In the genomic region with DNA sequence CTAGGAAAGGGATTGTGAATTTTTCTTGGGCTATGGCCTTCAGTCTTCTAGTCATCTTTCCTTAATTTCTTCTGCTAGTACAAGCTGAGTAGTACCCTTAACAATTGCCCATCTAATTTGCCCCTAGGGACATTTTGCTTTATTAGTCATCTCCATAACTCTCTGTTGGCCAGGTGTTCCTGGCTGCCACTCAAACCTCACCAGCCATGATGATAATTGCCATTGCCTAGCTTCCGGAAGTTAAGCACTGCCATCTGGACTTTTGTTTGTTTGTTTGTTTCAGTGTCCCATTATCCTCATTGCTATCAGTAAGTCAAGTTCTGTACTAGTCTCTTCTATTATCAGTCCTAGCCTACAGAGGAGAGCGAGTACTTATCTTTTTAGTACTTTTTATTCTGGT, we compare ENCODE assay signal across 12 cellular contexts. TPM values are rescaled to one million over a fixed set of nuclear protein-coding genes. Genes with fewer than 3 reads are reported as not detected.
DNase-seq lines count a peak whose midpoint lies in the region; ATAC-seq, FAIRE-seq and TF ChIP-seq lines count a peak whose summit lies in the region.
"Had no signal": no experiment of that assay in that cellular context is flagged by ENCODE, and none has a peak within 500 bp of the region (broad histone marks: within the 10 kb centered on the region; RNA-seq: fewer than 3 reads in every experiment).

No MANE protein-coding gene starts in this region.

- H3K4me3 Mint-ChIP-seq in activated CD8-positive, alpha-beta T cell treated with anti-CD3 and anti-CD28 coated beads, Interleukin-2, amount 10 ng/mL, durations not matched to agents 7 days and 5 days = no peak overlapping the region
- no peak overlapping the region for H3K4me3 Mint-ChIP-seq in activated CD8-positive, alpha-beta T cell treated with anti-CD3 and anti-CD28 coated beads for 36 hours
- H3K4me3 Mint-ChIP-seq: activated CD4-positive, alpha-beta T cell treated with anti-CD3 and anti-CD28 coated beads for 36 hours; activated naive CD8-positive, alpha-beta T cell treated with anti-CD3 and anti-CD28 coated beads for 36 hours; stimulated activated memory B cell treated with anti-CD40 and anti-IgM and Interleukin-4, amounts not matched to agents 10 μg/mL and 1 μg/mL and 100 μg/mL, for 72 hours had no signal

- no peaks in the 10 kb centered on the region for H3K27me3 Mint-ChIP-seq in activated CD8-positive, alpha-beta T cell treated with anti-CD3 and anti-CD28 coated beads, Interleukin-2, amount 10 ng/mL, durations not matched to agents 7 days and 5 days (ENCODE audit: low read depth)
- no peaks in the 10 kb centered on the region for H3K27me3 Mint-ChIP-seq in activated CD8-positive, alpha-beta T cell treated with anti-CD3 and anti-CD28 coated beads for 36 hours
- H3K27me3 Mint-ChIP-seq: activated CD4-positive, alpha-beta T cell treated with anti-CD3 and anti-CD28 coated beads for 36 hours; activated naive CD8-positive, alpha-beta T cell treated with anti-CD3 and anti-CD28 coated beads for 36 hours; stimulated activated memory B cell treated with anti-CD40 and anti-IgM and Interleukin-4, amounts not matched to agents 10 μg/mL and 1 μg/mL and 100 μg/mL, for 72 hours had no signal

- H3K4me3 ChIP-seq in H7 (ENCODE audit: insufficient read depth, low read depth, low read length) = no peak overlapping the region

- H3K27ac Mint-ChIP-seq in activated CD8-positive, alpha-beta T cell treated with anti-CD3 and anti-CD28 coated beads, Interleukin-2, amount 10 ng/mL, durations not matched to agents 7 days and 5 days = peak overlapping the region; percentile 8
- H3K27ac Mint-ChIP-seq in activated CD8-positive, alpha-beta T cell treated with anti-CD3 and anti-CD28 coated beads for 36 hours = no peak overlapping the region
- H3K27ac Mint-ChIP-seq: activated CD4-positive, alpha-beta T cell treated with anti-CD3 and anti-CD28 coated beads for 36 hours; activated naive CD8-positive, alpha-beta T cell treated with anti-CD3 and anti-CD28 coated beads for 36 hours; stimulated activated memory B cell treated with anti-CD40 and anti-IgM and Interleukin-4, amounts not matched to agents 10 μg/mL and 1 μg/mL and 100 μg/mL, for 72 hours had no signal

- CTCF ChIA-PET in activated CD8-positive, alpha-beta T cell treated with anti-CD3 and anti-CD28 coated beads, Interleukin-2, amount 10 ng/mL, durations not matched to agents 7 days and 5 days (lab: Charles Lee) = interaction anchor here (1.1 kb wide), 1 partner anchor 115 kb away, joined by 4 read pairs; no protein-coding TSS in a partner anchor
- CTCF ChIA-PET in activated CD8-positive, alpha-beta T cell treated with anti-CD3 and anti-CD28 coated beads for 36 hours (lab: Charles Lee) = no interaction called here

- H3K27me3 ChIP-seq in H7 (ENCODE audit: control insufficient read depth, insufficient read depth, low read length) = no peaks in the 10 kb centered on the region

- no peak for ATAC-seq in activated CD8-positive, alpha-beta T cell treated with anti-CD3 and anti-CD28 coated beads, Interleukin-2, amount 10 ng/mL, durations not matched to agents 7 days and 5 days
- no peak for ATAC-seq in activated CD8-positive, alpha-beta T cell treated with anti-CD3 and anti-CD28 coated beads for 36 hours
- ATAC-seq in GM21367 (IDR thresholded peaks at IDR 0.05; ENCODE audit: unreplicated experiment) = no peak
- ATAC-seq: activated CD4-positive, alpha-beta T cell treated with anti-CD3 and anti-CD28 coated beads for 36 hours; stimulated activated memory B cell treated with anti-CD40 and anti-IgM and Interleukin-4, amounts not matched to agents 10 μg/mL and 1 μg/mL and 100 μg/mL, for 72 hours had no signal

- peaks cover 11% of the 10 kb centered on the region for H3K36me3 Mint-ChIP-seq in activated CD8-positive, alpha-beta T cell treated with anti-CD3 and anti-CD28 coated beads, Interleukin-2, amount 10 ng/mL, durations not matched to agents 7 days and 5 days (ENCODE audit: low read depth)
- H3K36me3 Mint-ChIP-seq in activated CD8-positive, alpha-beta T cell treated with anti-CD3 and anti-CD28 coated beads for 36 hours (ENCODE audit: low read depth) = peaks cover 1% of the 10 kb centered on the region
- H3K36me3 Mint-ChIP-seq: activated naive CD8-positive, alpha-beta T cell treated with anti-CD3 and anti-CD28 coated beads for 36 hours had no signal

- POLR2A ChIA-PET in activated CD8-positive, alpha-beta T cell treated with anti-CD3 and anti-CD28 coated beads, Interleukin-2, amount 10 ng/mL, durations not matched to agents 7 days and 5 days (lab: Charles Lee) = no interaction called here
- POLR2A ChIA-PET in activated CD8-positive, alpha-beta T cell treated with anti-CD3 and anti-CD28 coated beads for 36 hours (lab: Charles Lee) = interaction anchor here (1.6 kb wide), 1 partner anchor 123 kb away, joined by 3 read pairs; no protein-coding TSS in a partner anchor

- no peaks in the 10 kb centered on the region for H3K36me3 ChIP-seq in H7 (replicated peaks; ENCODE audit: control insufficient read depth, insufficient read depth, low read length)

- FAIRE-seq in urothelium cell line (lab: Jason Lieb, UNC) = no peak

- peaks cover 5% of the 10 kb centered on the region for H3K4me1 Mint-ChIP-seq in activated CD8-positive, alpha-beta T cell treated with anti-CD3 and anti-CD28 coated beads, Interleukin-2, amount 10 ng/mL, durations not matched to agents 7 days and 5 days (ENCODE audit: low read depth)
- no peaks in the 10 kb centered on the region for H3K4me1 Mint-ChIP-seq in activated CD8-positive, alpha-beta T cell treated with anti-CD3 and anti-CD28 coated beads for 36 hours (ENCODE audit: low read depth)
- H3K4me1 Mint-ChIP-seq: activated CD4-positive, alpha-beta T cell treated with anti-CD3 and anti-CD28 coated beads for 36 hours; activated naive CD8-positive, alpha-beta T cell treated with anti-CD3 and anti-CD28 coated beads for 36 hours had no signal

- TF ChIP-seq CTCF in activated CD8-positive, alpha-beta T cell treated with anti-CD3 and anti-CD28 coated beads for 36 hours (IDR thresholded peaks at IDR 0.05) = no peak

- no peak for DNase-seq in activated CD8-positive, alpha-beta T cell treated with anti-CD3 and anti-CD28 coated beads, Interleukin-2, amount 10 ng/mL, durations not matched to agents 7 days and 5 days
- no peak for DNase-seq in activated CD8-positive, alpha-beta T cell treated with anti-CD3 and anti-CD28 coated beads for 36 hours
- DNase-seq in NCI-H2171 treated with DMSO at 0.1 percent for 48 hours (lab: John Stamatoyannopoulos, UW) (peak; percentile 98), T1000 (lab: John Stamatoyannopoulos, UW) (peak; percentile 31), urothelium cell line (ENCODE audit: low spot score) (peak; percentile 21), OCI-M1 (lab: John Stamatoyannopoulos, UW) (no peak), H7 (no peak)
- DNase-seq: 8988T; activated CD4-positive, alpha-beta T cell treated with anti-CD3 and anti-CD28 coated beads for 36 hours; activated naive CD8-positive, alpha-beta T cell treated with anti-CD3 and anti-CD28 coated beads for 36 hours had no signal

- H3K9me3 Mint-ChIP-seq in activated CD8-positive, alpha-beta T cell treated with anti-CD3 and anti-CD28 coated beads, Interleukin-2, amount 10 ng/mL, durations not matched to agents 7 days and 5 days (ENCODE audit: insufficient read depth) = no peaks in the 10 kb centered on the region
- H3K9me3 Mint-ChIP-seq in activated CD8-positive, alpha-beta T cell treated with anti-CD3 and anti-CD28 coated beads for 36 hours = no peaks in the 10 kb centered on the region
- H3K9me3 Mint-ChIP-seq: activated naive CD8-positive, alpha-beta T cell treated with anti-CD3 and anti-CD28 coated beads for 36 hours; stimulated activated memory B cell treated with anti-CD40 and anti-IgM and Interleukin-4, amounts not matched to agents 10 μg/mL and 1 μg/mL and 100 μg/mL, for 72 hours had no signal

- intact Hi-C loops in activated CD8-positive, alpha-beta T cell treated with anti-CD3 and anti-CD28 coated beads for 36 hours (cut with micrococcal nuclease) = no loop called here

RNA-seq across cellular contexts. Expression of a gene that starts 36.6 kb away (rescaled TPM):
- 10 to 100 TPM; 60.8 to 71.4 TPM for total RNA-seq in activated CD8-positive, alpha-beta T cell treated with anti-CD3 and anti-CD28 coated beads, Interleukin-2, amount 10 ng/mL, durations not matched to agents 7 days and 5 days
- 10 to 100 TPM; 48.8 to 53.3 TPM for total RNA-seq in activated CD8-positive, alpha-beta T cell treated with anti-CD3 and anti-CD28 coated beads for 36 hours
- total RNA-seq in H7 (2014; rRNA removed; shearing (Covaris generic)) = 83.0 and 105 TPM in 2 replicates

RNA-seq across cellular contexts. Expression of a gene that starts 43.4 kb away (rescaled TPM):
- 10 to 100 TPM; 39.8 to 40.1 TPM for total RNA-seq in activated CD8-positive, alpha-beta T cell treated with anti-CD3 and anti-CD28 coated beads, Interleukin-2, amount 10 ng/mL, durations not matched to agents 7 days and 5 days
- 10 to 100 TPM; 35.2 to 36.2 TPM for total RNA-seq in activated CD8-positive, alpha-beta T cell treated with anti-CD3 and anti-CD28 coated beads for 36 hours
- 65.9 and 68.0 TPM in 2 replicates for total RNA-seq in H7 (2014; rRNA removed; shearing (Covaris generic))

Comparison
In these comparisons a context has a peak if more than half of its experiments do, and no peak if none do; other contexts are left out.
1. DNase-seq: peak in NCI-H2171 treated with DMSO at 0.1 percent for 48 hours (single experiment), T1000 (single experiment) and urothelium cell line (single experiment); none in activated CD8-positive, alpha-beta T cell treated with anti-CD3 and anti-CD28 coated beads, Interleukin-2, amount 10 ng/mL, durations not matched to agents 7 days and 5 days (single experiment), activated CD8-positive, alpha-beta T cell treated with anti-CD3 and anti-CD28 coated beads for 36 hours (single experiment), OCI-M1 (single experiment) and H7 (single experiment).